Comparison of ENCODE assay signal across 1 cellular context in genomic region chr5:179678238-179679013, GRCh38.
TF ChIP-seq lines count a peak whose summit lies in the region.

No MANE protein-coding gene starts in this region.

TF ChIP-seq in K562, 482 proteins besides CTCF, POLR2A, EP300 and RAD21 (continued from another document):
- TF ChIP-seq MGA (IDR thresholded peaks at IDR 0.05) = peak; percentile 97
- TF ChIP-seq, protein P1, sequence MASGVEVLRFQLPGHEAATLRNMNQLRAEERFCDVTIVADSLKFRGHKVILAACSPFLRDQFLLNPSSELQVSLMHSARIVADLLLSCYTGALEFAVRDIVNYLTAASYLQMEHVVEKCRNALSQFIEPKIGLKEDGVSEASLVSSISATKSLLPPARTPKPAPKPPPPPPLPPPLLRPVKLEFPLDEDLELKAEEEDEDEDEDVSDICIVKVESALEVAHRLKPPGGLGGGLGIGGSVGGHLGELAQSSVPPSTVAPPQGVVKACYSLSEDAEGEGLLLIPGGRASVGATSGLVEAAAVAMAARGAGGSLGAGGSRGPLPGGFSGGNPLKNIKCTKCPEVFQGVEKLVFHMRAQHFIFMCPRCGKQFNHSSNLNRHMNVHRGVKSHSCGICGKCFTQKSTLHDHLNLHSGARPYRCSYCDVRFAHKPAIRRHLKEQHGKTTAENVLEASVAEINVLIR (CRISPR knock-in tag; IDR thresholded peaks at IDR 0.05) = peak; percentile 71
- peak; percentile 96 for TF ChIP-seq CREM (IDR thresholded peaks at IDR 0.05; ENCODE audit: low read depth)
- peak; percentile 58; the same call in 1 of the 2 replicates for TF ChIP-seq TARDBP (IDR thresholded peaks at IDR 0.05)
- peak; percentile 86; the same call in 1 of the 2 replicates for TF ChIP-seq ZNF830 (CRISPR knock-in tag; IDR thresholded peaks at IDR 0.05)
- TF ChIP-seq ID3 (CRISPR knock-in tag; IDR thresholded peaks at IDR 0.05) = no peak
- TF ChIP-seq ID3 (tag; IDR thresholded peaks at IDR 0.05) = peak; percentile 51
- peak; percentile 98 for TF ChIP-seq CEBPG (CRISPR knock-in tag; IDR thresholded peaks at IDR 0.05)
- TF ChIP-seq CEBPG (tag; conservative IDR thresholded peaks at IDR 0.05 in 1 of 2, IDR thresholded peaks at IDR 0.05 in 1 of 2) = peak; percentile 97 to 98
- TF ChIP-seq HCFC1 (IDR thresholded peaks at IDR 0.05; ENCODE audit: low read depth, low read length) = peak; percentile 54
- TF ChIP-seq DNMT1 (IDR thresholded peaks at IDR 0.05) = no peak
- no peak for TF ChIP-seq PTBP1 (IDR thresholded peaks at IDR 0.05; ENCODE audit: low read depth, low read length)
- peak; percentile 43; the same call in 1 of the 2 replicates for TF ChIP-seq TCF7 (IDR thresholded peaks at IDR 0.05; ENCODE audit: borderline replicate concordance)
- TF ChIP-seq, protein P2, sequence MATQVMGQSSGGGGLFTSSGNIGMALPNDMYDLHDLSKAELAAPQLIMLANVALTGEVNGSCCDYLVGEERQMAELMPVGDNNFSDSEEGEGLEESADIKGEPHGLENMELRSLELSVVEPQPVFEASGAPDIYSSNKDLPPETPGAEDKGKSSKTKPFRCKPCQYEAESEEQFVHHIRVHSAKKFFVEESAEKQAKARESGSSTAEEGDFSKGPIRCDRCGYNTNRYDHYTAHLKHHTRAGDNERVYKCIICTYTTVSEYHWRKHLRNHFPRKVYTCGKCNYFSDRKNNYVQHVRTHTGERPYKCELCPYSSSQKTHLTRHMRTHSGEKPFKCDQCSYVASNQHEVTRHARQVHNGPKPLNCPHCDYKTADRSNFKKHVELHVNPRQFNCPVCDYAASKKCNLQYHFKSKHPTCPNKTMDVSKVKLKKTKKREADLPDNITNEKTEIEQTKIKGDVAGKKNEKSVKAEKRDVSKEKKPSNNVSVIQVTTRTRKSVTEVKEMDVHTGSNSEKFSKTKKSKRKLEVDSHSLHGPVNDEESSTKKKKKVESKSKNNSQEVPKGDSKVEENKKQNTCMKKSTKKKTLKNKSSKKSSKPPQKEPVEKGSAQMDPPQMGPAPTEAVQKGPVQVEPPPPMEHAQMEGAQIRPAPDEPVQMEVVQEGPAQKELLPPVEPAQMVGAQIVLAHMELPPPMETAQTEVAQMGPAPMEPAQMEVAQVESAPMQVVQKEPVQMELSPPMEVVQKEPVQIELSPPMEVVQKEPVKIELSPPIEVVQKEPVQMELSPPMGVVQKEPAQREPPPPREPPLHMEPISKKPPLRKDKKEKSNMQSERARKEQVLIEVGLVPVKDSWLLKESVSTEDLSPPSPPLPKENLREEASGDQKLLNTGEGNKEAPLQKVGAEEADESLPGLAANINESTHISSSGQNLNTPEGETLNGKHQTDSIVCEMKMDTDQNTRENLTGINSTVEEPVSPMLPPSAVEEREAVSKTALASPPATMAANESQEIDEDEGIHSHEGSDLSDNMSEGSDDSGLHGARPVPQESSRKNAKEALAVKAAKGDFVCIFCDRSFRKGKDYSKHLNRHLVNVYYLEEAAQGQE (CRISPR knock-in tag; IDR thresholded peaks at IDR 0.05; ENCODE audit: low read depth) = peak; percentile 55; the same call in 1 of the 2 replicates
- TF ChIP-seq ATF1 (CRISPR knock-in tag; IDR thresholded peaks at IDR 0.05) = peak; percentile 48; the same call in 1 of the 2 replicates
- TF ChIP-seq ATF1 (tag; IDR thresholded peaks at IDR 0.05) = peak; percentile 92
- TF ChIP-seq, protein P3, sequence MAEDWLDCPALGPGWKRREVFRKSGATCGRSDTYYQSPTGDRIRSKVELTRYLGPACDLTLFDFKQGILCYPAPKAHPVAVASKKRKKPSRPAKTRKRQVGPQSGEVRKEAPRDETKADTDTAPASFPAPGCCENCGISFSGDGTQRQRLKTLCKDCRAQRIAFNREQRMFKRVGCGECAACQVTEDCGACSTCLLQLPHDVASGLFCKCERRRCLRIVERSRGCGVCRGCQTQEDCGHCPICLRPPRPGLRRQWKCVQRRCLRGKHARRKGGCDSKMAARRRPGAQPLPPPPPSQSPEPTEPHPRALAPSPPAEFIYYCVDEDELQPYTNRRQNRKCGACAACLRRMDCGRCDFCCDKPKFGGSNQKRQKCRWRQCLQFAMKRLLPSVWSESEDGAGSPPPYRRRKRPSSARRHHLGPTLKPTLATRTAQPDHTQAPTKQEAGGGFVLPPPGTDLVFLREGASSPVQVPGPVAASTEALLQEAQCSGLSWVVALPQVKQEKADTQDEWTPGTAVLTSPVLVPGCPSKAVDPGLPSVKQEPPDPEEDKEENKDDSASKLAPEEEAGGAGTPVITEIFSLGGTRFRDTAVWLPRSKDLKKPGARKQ (CRISPR knock-in tag; IDR thresholded peaks at IDR 0.05) = peak; percentile 99
- no peak for TF ChIP-seq KLF13 (tag; IDR thresholded peaks at IDR 0.05; ENCODE audit: borderline replicate concordance, low read depth)
- no peak for TF ChIP-seq MAFK (IDR thresholded peaks at IDR 0.05; ENCODE audit: low read length)
- no peak for TF ChIP-seq LEF1 (IDR thresholded peaks at IDR 0.05)
- TF ChIP-seq ESRRA (IDR thresholded peaks at IDR 0.05; ENCODE audit: borderline replicate concordance, low read depth) = 0 out of 2 replicates have a peak, but pooled peaks have one; percentile 42
- peak; percentile 81 for TF ChIP-seq TAF1 (IDR thresholded peaks at IDR 0.05; ENCODE audit: control insufficient read depth, extremely low read depth, insufficient read depth, low read length, severe bottlenecking)
- TF ChIP-seq ZNF449 (CRISPR knock-in tag; IDR thresholded peaks at IDR 0.05) = no peak
- TF ChIP-seq SMAD4 (CRISPR knock-in tag; conservative IDR thresholded peaks at IDR 0.05) = peak; percentile 51; the same call in 1 of the 2 replicates
- TF ChIP-seq, protein P4, sequence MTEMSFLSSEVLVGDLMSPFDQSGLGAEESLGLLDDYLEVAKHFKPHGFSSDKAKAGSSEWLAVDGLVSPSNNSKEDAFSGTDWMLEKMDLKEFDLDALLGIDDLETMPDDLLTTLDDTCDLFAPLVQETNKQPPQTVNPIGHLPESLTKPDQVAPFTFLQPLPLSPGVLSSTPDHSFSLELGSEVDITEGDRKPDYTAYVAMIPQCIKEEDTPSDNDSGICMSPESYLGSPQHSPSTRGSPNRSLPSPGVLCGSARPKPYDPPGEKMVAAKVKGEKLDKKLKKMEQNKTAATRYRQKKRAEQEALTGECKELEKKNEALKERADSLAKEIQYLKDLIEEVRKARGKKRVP (CRISPR knock-in tag; IDR thresholded peaks at IDR 0.05) = 0 out of 2 replicates have a peak, but pooled peaks have one; percentile 21
- no peak for TF ChIP-seq TSC22D4 (tag; IDR thresholded peaks at IDR 0.05)
